In the genomic region with DNA sequence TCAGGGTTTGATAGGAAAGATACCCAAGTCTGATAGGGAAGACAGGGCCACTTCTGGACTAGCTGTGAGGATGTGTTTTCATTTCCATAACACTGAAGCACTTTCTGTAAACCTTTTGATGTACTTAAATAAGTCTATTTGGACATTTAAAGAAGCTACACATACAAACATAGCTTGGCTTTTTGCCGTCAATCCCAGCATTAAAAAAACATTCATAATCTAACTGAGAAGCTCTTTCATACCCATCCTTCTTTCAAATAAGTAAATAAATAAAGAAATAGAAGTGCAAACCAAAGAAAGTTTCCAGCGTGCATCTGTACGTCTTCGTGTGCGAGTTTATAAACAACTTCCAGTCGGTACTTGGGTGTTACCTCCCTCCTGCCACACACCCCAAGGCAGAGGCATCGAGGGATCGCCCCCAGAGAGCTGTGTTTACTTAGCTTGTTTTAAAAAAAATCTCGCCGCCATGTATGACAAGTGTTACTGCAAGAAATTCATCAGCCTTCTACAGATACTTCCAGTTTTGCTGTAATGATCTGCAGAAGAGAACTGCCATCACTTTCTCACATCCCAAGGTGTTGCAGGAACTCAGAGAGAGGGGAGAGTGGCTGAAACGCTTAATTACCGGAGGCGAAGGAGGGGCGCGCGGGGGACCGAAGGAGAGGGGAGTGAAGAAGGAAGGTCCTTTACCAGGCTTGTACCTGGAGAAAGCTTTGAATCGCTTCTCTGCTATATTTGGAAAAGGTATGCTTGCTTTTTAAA, we compare ENCODE assay signal across 11 cellular contexts. TPM values are rescaled to one million over a fixed set of nuclear protein-coding genes. Genes with fewer than 3 reads are reported as not detected.
A peak's percentile ranks its signal among the peaks of the same experiment; 100 is the strongest.
DNase-seq lines count a peak whose midpoint lies in the region; ATAC-seq and TF ChIP-seq lines count a peak whose summit lies in the region.
"Had no signal": no experiment of that assay in that cellular context is flagged by ENCODE, and none has a peak within 500 bp of the region (broad histone marks: within the 10 kb centered on the region; RNA-seq: fewer than 3 reads in every experiment).

No MANE protein-coding gene starts in this region.

- H3K27ac ChIP-seq in right cardiac atrium (ENCODE audit: low read length) = no peak overlapping the region
- H3K27ac ChIP-seq in right atrium auricular region = peak overlapping the region in 1 of 2 donors; percentile 49

- 62% methylated on average over 18 of the region's 18 CpGs for WGBS in right cardiac atrium

- TF ChIP-seq CTCF in right atrium auricular region (IDR thresholded peaks at IDR 0.05) (no peak), endothelial cell (IDR thresholded peaks at IDR 0.05; ENCODE audit: unreplicated experiment) (no peak), nephron progenitor cell (IDR thresholded peaks at IDR 0.05) (no peak), GM10266 (IDR thresholded peaks at IDR 0.05; ENCODE audit: control insufficient read depth, insufficient read depth, low read depth, missing control alignments) (no peak)

- peaks cover 34% of the 10 kb centered on the region for H3K4me1 Mint-ChIP-seq in endothelial cell (ENCODE audit: unreplicated experiment)
- H3K4me1 Mint-ChIP-seq in nephron progenitor cell = peaks cover 88% of the 10 kb centered on the region
- peaks cover 9% of the 10 kb centered on the region for H3K4me1 Mint-ChIP-seq in stimulated activated effector memory CD8-positive, alpha-beta T cell treated with anti-CD3 and anti-CD28 coated beads, Interleukin-12 subunit alpha, Interleukin-12 subunit beta, amount 100 ng/mL, for 72 hours
- H3K4me1 Mint-ChIP-seq in activated naive CD8-positive, alpha-beta T cell treated with anti-CD3 and anti-CD28 coated beads, Interleukin-2, amount 50 U/mL, for 24 hours = peaks cover 12% of the 10 kb centered on the region

- DNase-seq in right cardiac atrium = peak in 1 of 3 donors; percentile 34
- DNase-seq in right atrium auricular region (ENCODE audit: low spot score) = no peak
- no peak for DNase-seq in endothelial cell (ENCODE audit: low spot score)
- DNase-seq in nephron progenitor cell = peak; percentile 54
- no peak for DNase-seq in stimulated activated effector memory CD8-positive, alpha-beta T cell treated with anti-CD3 and anti-CD28 coated beads, Interleukin-12 subunit alpha, Interleukin-12 subunit beta, amount 100 ng/mL, for 72 hours (ENCODE audit: low spot score in 2 of 2)
- DNase-seq in GM10266 (ENCODE audit: extremely low spot score) = no peak
- no peak for DNase-seq in activated naive CD8-positive, alpha-beta T cell treated with anti-CD3 and anti-CD28 coated beads, Interleukin-2, amount 50 U/mL, for 24 hours
- no peak for DNase-seq in HuH-7.5 (ENCODE audit: low spot score)
- DNase-seq: activated CD4-positive, alpha-beta T cell treated with anti-CD3 and anti-CD28 coated beads, Interleukin-2, amount 10 ng/mL, durations not matched to agents 24 days and 14 days; Karpas-422; OCI-M1 had no signal

- H3K36me3 Mint-ChIP-seq in endothelial cell (ENCODE audit: low read depth, unreplicated experiment) (no peaks in the 10 kb centered on the region), nephron progenitor cell (ENCODE audit: low read depth) (no peaks in the 10 kb centered on the region)
- peaks cover 9% of the 10 kb centered on the region for H3K36me3 Mint-ChIP-seq in stimulated activated effector memory CD8-positive, alpha-beta T cell treated with anti-CD3 and anti-CD28 coated beads, Interleukin-12 subunit alpha, Interleukin-12 subunit beta, amount 100 ng/mL, for 72 hours
- H3K36me3 Mint-ChIP-seq in activated naive CD8-positive, alpha-beta T cell treated with anti-CD3 and anti-CD28 coated beads, Interleukin-2, amount 50 U/mL, for 24 hours (ENCODE audit: low read depth) = peaks cover 6% of the 10 kb centered on the region

- H3K9me3 ChIP-seq in right cardiac atrium (ENCODE audit: control insufficient read depth, low read length) = no peaks in the 10 kb centered on the region
- H3K9me3 ChIP-seq in right atrium auricular region = no peaks in the 10 kb centered on the region

- H3K27me3 Mint-ChIP-seq in endothelial cell (ENCODE audit: unreplicated experiment) = peaks cover 21% of the 10 kb centered on the region
- H3K27me3 Mint-ChIP-seq in nephron progenitor cell (ENCODE audit: low read depth, poor library complexity) = peaks cover 12% of the 10 kb centered on the region
- peaks cover 84% of the 10 kb centered on the region for H3K27me3 Mint-ChIP-seq in activated naive CD8-positive, alpha-beta T cell treated with anti-CD3 and anti-CD28 coated beads, Interleukin-2, amount 50 U/mL, for 24 hours

- peak overlapping the region; percentile 85 for H3K4me3 Mint-ChIP-seq in endothelial cell (ENCODE audit: unreplicated experiment)
- H3K4me3 Mint-ChIP-seq in nephron progenitor cell = peak overlapping the region; percentile 99
- no peak overlapping the region for H3K4me3 Mint-ChIP-seq in stimulated activated effector memory CD8-positive, alpha-beta T cell treated with anti-CD3 and anti-CD28 coated beads, Interleukin-12 subunit alpha, Interleukin-12 subunit beta, amount 100 ng/mL, for 72 hours
- H3K4me3 Mint-ChIP-seq in activated naive CD8-positive, alpha-beta T cell treated with anti-CD3 and anti-CD28 coated beads, Interleukin-2, amount 50 U/mL, for 24 hours = no peak overlapping the region
- H3K4me3 Mint-ChIP-seq: activated CD4-positive, alpha-beta T cell treated with anti-CD3 and anti-CD28 coated beads, Interleukin-2, amount 10 ng/mL, durations not matched to agents 24 days and 14 days had no signal

- intact Hi-C loops in right cardiac atrium (cut with DNase I) = loop anchor here in 1 of 4 donors (10.0 kb wide), 1 partner anchor 225 kb away; no protein-coding TSS in a partner anchor

- no peaks in the 10 kb centered on the region for H3K9me3 Mint-ChIP-seq in endothelial cell (ENCODE audit: unreplicated experiment)
- no peaks in the 10 kb centered on the region for H3K9me3 Mint-ChIP-seq in nephron progenitor cell
- H3K9me3 Mint-ChIP-seq in stimulated activated effector memory CD8-positive, alpha-beta T cell treated with anti-CD3 and anti-CD28 coated beads, Interleukin-12 subunit alpha, Interleukin-12 subunit beta, amount 100 ng/mL, for 72 hours = peaks cover 6% of the 10 kb centered on the region
- H3K9me3 Mint-ChIP-seq in activated naive CD8-positive, alpha-beta T cell treated with anti-CD3 and anti-CD28 coated beads, Interleukin-2, amount 50 U/mL, for 24 hours = peaks cover 22% of the 10 kb centered on the region

- H3K27ac Mint-ChIP-seq in endothelial cell (ENCODE audit: unreplicated experiment) (no peak overlapping the region), nephron progenitor cell (peak overlapping the region; percentile 96)
- no peak overlapping the region for H3K27ac Mint-ChIP-seq in stimulated activated effector memory CD8-positive, alpha-beta T cell treated with anti-CD3 and anti-CD28 coated beads, Interleukin-12 subunit alpha, Interleukin-12 subunit beta, amount 100 ng/mL, for 72 hours
- H3K27ac Mint-ChIP-seq in activated naive CD8-positive, alpha-beta T cell treated with anti-CD3 and anti-CD28 coated beads, Interleukin-2, amount 50 U/mL, for 24 hours = no peak overlapping the region
- H3K27ac Mint-ChIP-seq: activated CD4-positive, alpha-beta T cell treated with anti-CD3 and anti-CD28 coated beads, Interleukin-2, amount 10 ng/mL, durations not matched to agents 24 days and 14 days had no signal

- no peaks in the 10 kb centered on the region for H3K36me3 ChIP-seq in right atrium auricular region

- H3K4me3 ChIP-seq in right cardiac atrium (ENCODE audit: low read length) (peak overlapping the region; percentile 50), right atrium auricular region (peak overlapping the region in 1 of 2 donors; percentile 49)

- no peak for ATAC-seq in right cardiac atrium
- ATAC-seq in stimulated activated effector memory CD8-positive, alpha-beta T cell treated with anti-CD3 and anti-CD28 coated beads, Interleukin-12 subunit alpha, Interleukin-12 subunit beta, amount 100 ng/mL, for 72 hours = no peak
- ATAC-seq in activated naive CD8-positive, alpha-beta T cell treated with anti-CD3 and anti-CD28 coated beads, Interleukin-2, amount 50 U/mL, for 24 hours = no peak

- no peaks in the 10 kb centered on the region for H3K27me3 ChIP-seq in right cardiac atrium (ENCODE audit: control insufficient read depth, insufficient read depth)
- peaks cover 7 to 10% of the 10 kb centered on the region in 2 donors for H3K27me3 ChIP-seq in right atrium auricular region

- H3K4me1 ChIP-seq in right cardiac atrium (ENCODE audit: control insufficient read depth, insufficient read depth, low read length) = no peaks in the 10 kb centered on the region
- H3K4me1 ChIP-seq in right atrium auricular region = peaks cover 0 to 10% of the 10 kb centered on the region in 2 donors

RNA-seq across cellular contexts. Expression of a gene that starts 9.0 kb away (rescaled TPM):
- 10 to 100 TPM; 28.9 to 33.4 (median 31.0) TPM for total RNA-seq in right cardiac atrium
- 14.8 TPM for polyA plus RNA-seq in right cardiac atrium
- total RNA-seq in right atrium auricular region = 10 to 100 TPM; 24.3 to 29.8 TPM
- total RNA-seq in endothelial cell (ENCODE audit: unreplicated experiment) = 13.0 TPM
- total RNA-seq: activated CD4-positive, alpha-beta T cell treated with anti-CD3 and anti-CD28 coated beads, Interleukin-2, amount 10 ng/mL, durations not matched to agents 24 days and 14 days had no signal

Comparison
In these comparisons a context has a peak if more than half of its experiments do, and no peak if none do; other contexts are left out.
1. H3K4me3 Mint-ChIP-seq: peak in endothelial cell (single experiment) and nephron progenitor cell (single experiment); none in stimulated activated effector memory CD8-positive, alpha-beta T cell treated with anti-CD3 and anti-CD28 coated beads, Interleukin-12 subunit alpha, Interleukin-12 subunit beta, amount 100 ng/mL, for 72 hours (single experiment) and activated naive CD8-positive, alpha-beta T cell treated with anti-CD3 and anti-CD28 coated beads, Interleukin-2, amount 50 U/mL, for 24 hours (single experiment).